Comparison of ENCODE assay signal across 2 cellular contexts in genomic region chr7:120989571-120990220, GRCh38.
TF ChIP-seq lines count a peak whose summit lies in the region.

No MANE protein-coding gene starts in this region.

TF ChIP-seq in IMR-90, 13 proteins besides CTCF, POLR2A, EP300 and RAD21:
- TF ChIP-seq MAZ (IDR thresholded peaks at IDR 0.05; ENCODE audit: borderline replicate concordance, low read depth, low read length) (no peak), MAFK (IDR thresholded peaks at IDR 0.05; ENCODE audit: low read depth, low read length) (no peak), RFX5 (IDR thresholded peaks at IDR 0.05; ENCODE audit: low read depth, low read length) (no peak), USF2 (IDR thresholded peaks at IDR 0.05; ENCODE audit: low read depth, low read length) (no peak), MXI1 (IDR thresholded peaks at IDR 0.05; ENCODE audit: borderline replicate concordance, low read depth, low read length) (no peak), FOS (IDR thresholded peaks at IDR 0.05; ENCODE audit: low read depth, low read length) (no peak), NFE2L2 (IDR thresholded peaks at IDR 0.05; ENCODE audit: low read depth, low read length) (no peak), CEBPB (IDR thresholded peaks at IDR 0.05; ENCODE audit: low read depth, low read length) (no peak), BHLHE40 (IDR thresholded peaks at IDR 0.05; ENCODE audit: low read depth, low read length) (no peak), ELK1 (IDR thresholded peaks at IDR 0.05; ENCODE audit: borderline replicate concordance, low read depth, low read length) (no peak), RCOR1 (IDR thresholded peaks at IDR 0.05; ENCODE audit: insufficient replicate concordance, low read length) (no peak), SMC3 (IDR thresholded peaks at IDR 0.05; ENCODE audit: low read depth, low read length) (no peak), CHD1 (IDR thresholded peaks at IDR 0.05; ENCODE audit: low read depth, low read length) (no peak)

TF ChIP-seq in HEK293T, 16 proteins besides CTCF, POLR2A, EP300 and RAD21:
- TF ChIP-seq HDGF (IDR thresholded peaks at IDR 0.05; ENCODE audit: borderline replicate concordance) (no peak), L3MBTL2 (conservative IDR thresholded peaks at IDR 0.05) (no peak), PKNOX1 (IDR thresholded peaks at IDR 0.05) (no peak), SUZ12 (IDR thresholded peaks at IDR 0.05) (no peak), TARDBP (IDR thresholded peaks at IDR 0.05) (no peak), FOXK2 (IDR thresholded peaks at IDR 0.05) (no peak), NFRKB (IDR thresholded peaks at IDR 0.05) (no peak), ZNF384 (IDR thresholded peaks at IDR 0.05) (no peak), BHLHE40 (IDR thresholded peaks at IDR 0.05; ENCODE audit: borderline replicate concordance) (no peak), ELF4 (IDR thresholded peaks at IDR 0.05) (no peak), FOXA1 (IDR thresholded peaks at IDR 0.05) (no peak)
